In genomic region chr20:18144541-18145099, GRCh38 we compare ENCODE assay signal across 1 cellular context.
TF ChIP-seq lines count a peak whose summit lies in the region.

No MANE protein-coding gene starts in this region.

TF ChIP-seq in WTC11, 78 proteins besides CTCF, POLR2A, EP300 and RAD21 (continued from another document):
- no peak for TF ChIP-seq IRF1 (CRISPR knock-in tag; IDR thresholded peaks at IDR 0.05)
